Comparison of ENCODE assay signal across 8 cellular contexts in the genomic region with DNA sequence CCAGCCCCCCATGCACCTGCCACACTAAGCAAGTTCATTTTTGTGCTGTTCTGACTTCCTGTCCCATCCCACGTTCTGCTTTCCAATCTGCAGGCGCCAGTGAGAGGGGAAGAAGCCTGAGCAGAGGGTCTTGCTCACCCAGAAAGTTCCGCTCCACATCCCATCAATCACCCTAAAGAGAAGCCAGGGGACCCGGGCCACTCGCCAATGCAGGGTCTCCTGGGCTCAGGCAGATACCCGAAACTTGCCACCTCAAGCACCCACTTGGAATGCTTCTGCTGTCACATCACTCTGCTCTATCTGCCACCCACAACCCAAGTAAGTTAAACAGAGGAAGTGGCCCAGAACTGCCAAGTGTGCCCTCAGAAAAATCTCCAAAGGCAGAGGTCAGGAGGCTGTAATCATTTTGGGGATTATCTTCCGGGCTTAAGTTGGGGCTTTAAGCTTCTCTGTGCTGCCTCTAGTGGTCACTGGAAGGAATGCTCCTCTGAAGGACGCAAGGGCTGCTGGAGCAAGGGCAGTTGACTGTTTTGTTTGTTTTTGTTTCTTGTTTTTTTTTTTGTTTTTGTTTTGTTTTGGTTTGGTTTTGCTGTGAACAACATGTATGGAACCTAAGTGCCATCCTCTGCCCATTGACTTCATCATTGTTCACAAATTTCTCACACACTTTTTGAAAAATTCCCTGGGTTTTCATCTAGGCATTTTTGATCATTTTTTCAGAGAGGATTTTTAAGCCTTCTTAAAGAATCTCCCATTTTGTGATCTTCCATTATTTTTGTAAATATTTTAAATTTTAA. TPM values are rescaled to one million over a fixed set of nuclear protein-coding genes. Genes with fewer than 3 reads are reported as not detected.
DNase-seq lines count a peak whose midpoint lies in the region; ATAC-seq, FAIRE-seq and TF ChIP-seq lines count a peak whose summit lies in the region.

No MANE protein-coding gene starts in this region.

- WGBS in liver, result 62% methylated on average over 8 of the region's 8 CpGs

- H3K36me3 Mint-ChIP-seq in CD4-positive, alpha-beta memory T cell, result no peaks in the 10 kb centered on the region

- ATAC-seq in HG02943 (IDR thresholded peaks at IDR 0.05; ENCODE audit: low read depth, unreplicated experiment), result peak; percentile 86

- H3K27ac ChIP-seq in CD4-positive, alpha-beta memory T cell (ENCODE audit: low read depth, low read length), result no peak overlapping the region
- H3K27ac ChIP-seq in liver (ENCODE audit: low read depth in 1 of 2, low read length in 2 of 2), result no peak overlapping the region

- no peak overlapping the region for H3K4me3 ChIP-seq in CD4-positive, alpha-beta memory T cell (ENCODE audit: low read length in 2 of 2)
- H3K4me3 ChIP-seq in liver (ENCODE audit: low read depth in 1 of 3, low read length in 3 of 3), result no peak overlapping the region

- no peaks in the 10 kb centered on the region for H3K4me1 ChIP-seq in CD4-positive, alpha-beta memory T cell (ENCODE audit: insufficient read depth, low read length)
- H3K4me1 ChIP-seq in liver (ENCODE audit: control insufficient read depth in 4 of 4, insufficient read depth in 4 of 4, low read length in 3 of 4), result no peaks in the 10 kb centered on the region

- H3K4me1 Mint-ChIP-seq in CD4-positive, alpha-beta memory T cell, result peaks cover 4 to 7% (median 6%) of the 10 kb centered on the region in 4 donors

- H3K27me3 Mint-ChIP-seq in CD4-positive, alpha-beta memory T cell, result no peaks in the 10 kb centered on the region

- intact Hi-C loops in CD4-positive, alpha-beta memory T cell (cut with micrococcal nuclease), result no loop called here

- H3K9me3 ChIP-seq in CD4-positive, alpha-beta memory T cell (ENCODE audit: control insufficient read depth in 1 of 2, low read length in 2 of 2), result no peaks in the 10 kb centered on the region
- no peaks in the 10 kb centered on the region for H3K9me3 ChIP-seq in liver (ENCODE audit: control insufficient read depth in 4 of 4, low read length in 3 of 4)

- H3K27ac Mint-ChIP-seq in CD4-positive, alpha-beta memory T cell, result peak overlapping the region in 1 of 7 donors; percentile 19

- TF ChIP-seq CTCF in liver (IDR thresholded peaks at IDR 0.05; ENCODE audit: low read depth, low read length, missing input control), result peak; percentile 74

- no peaks in the 10 kb centered on the region for H3K36me3 ChIP-seq in CD4-positive, alpha-beta memory T cell (ENCODE audit: insufficient read depth, low read length)
- no peaks in the 10 kb centered on the region for H3K36me3 ChIP-seq in liver (ENCODE audit: control insufficient read depth in 4 of 4, insufficient read depth in 3 of 4, low read depth in 1 of 4, low read length in 3 of 4)

- peak; percentile 70 for FAIRE-seq in GM18507 (lab: Jason Lieb, UNC)

- in situ Hi-C loops in T47D (cut with HindIII; ENCODE audit: low pct_unique_long_range_greater_than_20kb, low sequenced_read_pairs), result no loop called here
- in situ Hi-C loops in G401 (cut with HindIII; ENCODE audit: low sequenced_read_pairs), result no loop called here

- TF ChIP-seq RAD21 in liver (IDR thresholded peaks at IDR 0.05), result peak; percentile 66 to 77

- H3K9ac ChIP-seq in liver (ENCODE audit: low read depth in 1 of 2, low read length in 2 of 2), result no peak overlapping the region

- H3K4me3 Mint-ChIP-seq in CD4-positive, alpha-beta memory T cell, result peak overlapping the region in 4 of 8 donors; percentile 17 to 66 (median 47)

- no peaks in the 10 kb centered on the region for H3K27me3 ChIP-seq in CD4-positive, alpha-beta memory T cell (ENCODE audit: insufficient read depth, low read length)
- no peaks in the 10 kb centered on the region for H3K27me3 ChIP-seq in liver (ENCODE audit: control insufficient read depth in 4 of 4, insufficient read depth in 4 of 4, low read length in 3 of 4)

- H3K9me3 Mint-ChIP-seq in CD4-positive, alpha-beta memory T cell, result peaks cover 0 to 4% (median 0%) of the 10 kb centered on the region in 8 donors

- peak in 3 of 5 donors; percentile 0 to 5 (median 4) for DNase-seq in CD4-positive, alpha-beta memory T cell
- DNase-seq in GM18507 (ENCODE audit: extremely low spot score, insufficient read length, low read depth), result peak; percentile 29
- peak; percentile 75 for DNase-seq in NCI-H82 treated with DMSO at 0.1 percent for 48 hours (lab: John Stamatoyannopoulos, UW; ENCODE audit: unreplicated experiment)
- peak; percentile 60 to 66 for DNase-seq in T47D (ENCODE audit: low read depth in 1 of 2, low spot score in 1 of 2)
- DNase-seq in effector CD4-positive, alpha-beta T cell, result no peak
- DNase-seq in G401 (ENCODE audit: low spot score), result no peak

- POLR2A ChIA-PET in CD4-positive, alpha-beta memory T cell (lab: Charles Lee; ENCODE audit: partially characterized antibody), result no interaction called here

- CTCF ChIA-PET in CD4-positive, alpha-beta memory T cell (lab: Charles Lee; ENCODE audit: partially characterized antibody), result no interaction called here

TF ChIP-seq in liver, 16 proteins besides CTCF, POLR2A, EP300 and RAD21:
- TF ChIP-seq, protein P1, sequence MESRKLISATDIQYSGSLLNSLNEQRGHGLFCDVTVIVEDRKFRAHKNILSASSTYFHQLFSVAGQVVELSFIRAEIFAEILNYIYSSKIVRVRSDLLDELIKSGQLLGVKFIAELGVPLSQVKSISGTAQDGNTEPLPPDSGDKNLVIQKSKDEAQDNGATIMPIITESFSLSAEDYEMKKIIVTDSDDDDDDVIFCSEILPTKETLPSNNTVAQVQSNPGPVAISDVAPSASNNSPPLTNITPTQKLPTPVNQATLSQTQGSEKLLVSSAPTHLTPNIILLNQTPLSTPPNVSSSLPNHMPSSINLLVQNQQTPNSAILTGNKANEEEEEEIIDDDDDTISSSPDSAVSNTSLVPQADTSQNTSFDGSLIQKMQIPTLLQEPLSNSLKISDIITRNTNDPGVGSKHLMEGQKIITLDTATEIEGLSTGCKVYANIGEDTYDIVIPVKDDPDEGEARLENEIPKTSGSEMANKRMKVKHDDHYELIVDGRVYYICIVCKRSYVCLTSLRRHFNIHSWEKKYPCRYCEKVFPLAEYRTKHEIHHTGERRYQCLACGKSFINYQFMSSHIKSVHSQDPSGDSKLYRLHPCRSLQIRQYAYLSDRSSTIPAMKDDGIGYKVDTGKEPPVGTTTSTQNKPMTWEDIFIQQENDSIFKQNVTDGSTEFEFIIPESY (IDR thresholded peaks at IDR 0.05), result no peak
- TF ChIP-seq TAF1 (conservative IDR thresholded peaks at IDR 0.05), result no peak
- TF ChIP-seq, protein P2, sequence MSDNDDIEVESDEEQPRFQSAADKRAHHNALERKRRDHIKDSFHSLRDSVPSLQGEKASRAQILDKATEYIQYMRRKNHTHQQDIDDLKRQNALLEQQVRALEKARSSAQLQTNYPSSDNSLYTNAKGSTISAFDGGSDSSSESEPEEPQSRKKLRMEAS (IDR thresholded peaks at IDR 0.05), result no peak
- no peak for TF ChIP-seq GABPA (IDR thresholded peaks at IDR 0.05 in 1 of 2, conservative IDR thresholded peaks at IDR 0.05 in 1 of 2)
- TF ChIP-seq FOXA1 (IDR thresholded peaks at IDR 0.05), result no peak
- TF ChIP-seq FOXA2 (IDR thresholded peaks at IDR 0.05), result no peak
- TF ChIP-seq SP1 (IDR thresholded peaks at IDR 0.05), result no peak
- TF ChIP-seq NR2F2 (IDR thresholded peaks at IDR 0.05), result no peak
- no peak for TF ChIP-seq RXRA (IDR thresholded peaks at IDR 0.05)
- no peak for TF ChIP-seq JUND (IDR thresholded peaks at IDR 0.05)
TF ChIP-seq in liver: peak in this region for 0.

RNA-seq across cellular contexts. Expression of a gene that starts 25.5 kb away (rescaled TPM):
- not detected for total RNA-seq in CD4-positive, alpha-beta memory T cell
- not detected for polyA plus RNA-seq in CD4-positive, alpha-beta memory T cell
- under 1 TPM; 0.17 to 0.98 TPM for total RNA-seq in liver
- polyA plus RNA-seq in liver, result under 1 TPM in 1 of 2 donors, not detected in 1; 0.02 TPM
- not detected in 2 replicates for total RNA-seq in G401 (2014; rRNA removed; shearing (Covaris generic))

Comparison
In these comparisons a context has a peak if more than half of its experiments do, and no peak if none do; other contexts are left out.
1. DNase-seq: peak in CD4-positive, alpha-beta memory T cell (3 of 5), GM18507 (single experiment), NCI-H82 treated with DMSO at 0.1 percent for 48 hours (single experiment) and T47D (2 of 2); none in effector CD4-positive, alpha-beta T cell (single experiment) and G401 (single experiment).